Comparison of ENCODE assay signal across 10 cellular contexts in genomic region chr11:94769897-94770296, GRCh38. TPM values are rescaled to one million over a fixed set of nuclear protein-coding genes. Genes with fewer than 3 reads are reported as not detected.
DNase-seq lines count a peak whose midpoint lies in the region; ATAC-seq, FAIRE-seq and TF ChIP-seq lines count a peak whose summit lies in the region.
"Had no signal": no experiment of that assay in that cellular context is flagged by ENCODE, and none has a peak within 500 bp of the region (broad histone marks: within the 10 kb centered on the region; RNA-seq: fewer than 3 reads in every experiment).

No MANE protein-coding gene starts in this region.

- POLR2A ChIA-PET in PC-3 (lab: Charles Lee; ENCODE audit: unreplicated experiment): interaction anchor here (0.5 kb wide), 1 partner anchor 29 kb away, joined by 3 read pairs; no protein-coding TSS in a partner anchor

- H3K4me3 ChIP-seq in GM23248 (peak overlapping the region; percentile 77), PC-3 (ENCODE audit: low read length) (peak overlapping the region; percentile 94), foreskin fibroblast (ENCODE audit: low read depth in 1 of 2, low read length in 2 of 2) (peak overlapping the region; percentile 83 to 89)

- H3K36me3 ChIP-seq in GM23248 (ENCODE audit: low read depth): no peaks in the 10 kb centered on the region
- no peaks in the 10 kb centered on the region for H3K36me3 ChIP-seq in PC-3 (ENCODE audit: low read depth, low read length)

- no peaks in the 10 kb centered on the region for H3K9me2 ChIP-seq in GM23248 (ENCODE audit: insufficient read depth)
- H3K9me2 ChIP-seq in PC-3 (replicated peaks; ENCODE audit: low read length): no peaks in the 10 kb centered on the region

- intact Hi-C loops in PC-3 (cut with micrococcal nuclease): loop anchor here (2.0 to 10.0 kb wide), 5 partner anchors 29 to 297 kb away; partner anchors contain the start of genes CWC15, KDM4D and SRSF8

- DNase-seq in GM23248: peak; percentile 51
- peak; percentile 42 for DNase-seq in PC-3
- peak in 1 of 2 donors; percentile 52 for DNase-seq in foreskin fibroblast
- peak; percentile 51 for DNase-seq in renal cortical epithelial cell (ENCODE audit: low read depth)
- no peak for DNase-seq in GM19239 (ENCODE audit: insufficient read length, low spot score)
- DNase-seq in NCI-H510A treated with DMSO at 0.1 percent for 48 hours (lab: John Stamatoyannopoulos, UW): no peak
- DNase-seq in SHP77 treated with DMSO at 0.1 percent for 48 hours (lab: John Stamatoyannopoulos, UW): no peak
- DNase-seq in cerebellar cortex (ENCODE audit: low spot score): no peak
- DNase-seq: activated effector memory CD4-positive, alpha-beta T cell treated with Interleukin-2 at 50 U/mL for 16 hours; NCI-H2107 had no signal

- no peak for FAIRE-seq in GM19239 (lab: Jason Lieb, UNC)

- ATAC-seq in PC-3: no peak

- in situ Hi-C loops in GM23248 (cut with MboI): no loop called here

- 1 to 2% methylated on average over 7 of the region's 7 CpGs for WGBS in GM23248 (ENCODE audit: low coverage in 1 of 2, low lambda C conversion rate in 2 of 2, missing lambda C conversion rate in 2 of 2), 2 experiments

- CTCF ChIA-PET in PC-3 (lab: Charles Lee): no interaction called here

- TF ChIP-seq CTCF in PC-3 (conservative IDR thresholded peaks at IDR 0.05; ENCODE audit: low read depth, low read length) (no peak), foreskin fibroblast (IDR thresholded peaks at IDR 0.05; ENCODE audit: low read depth, low read length) (no peak)

- no peaks in the 10 kb centered on the region for H3K9me3 ChIP-seq in GM23248 (ENCODE audit: low read depth)
- no peaks in the 10 kb centered on the region for H3K9me3 ChIP-seq in PC-3 (ENCODE audit: low read length)

- H3K4me1 ChIP-seq in GM23248 (ENCODE audit: insufficient read depth): peaks cover 37% of the 10 kb centered on the region
- peaks cover 60% of the 10 kb centered on the region for H3K4me1 ChIP-seq in PC-3 (ENCODE audit: insufficient read depth, low read length)

- H3K27ac ChIP-seq in GM23248 (peak overlapping the region; percentile 77), PC-3 (ENCODE audit: low read length) (peak overlapping the region; percentile 61)

- H4K20me1 ChIP-seq in GM23248 (ENCODE audit: insufficient read depth) (no peaks in the 10 kb centered on the region), PC-3 (ENCODE audit: low read length) (peaks cover 53% of the 10 kb centered on the region)

- no TSS peak for BruUV-seq in PC-3 (replicated peaks; lab: Mats Ljungman, UMichigan)

- H3K27me3 ChIP-seq in GM23248 (replicated peaks; ENCODE audit: insufficient read depth) (no peaks in the 10 kb centered on the region), PC-3 (ENCODE audit: low read length) (no peaks in the 10 kb centered on the region)

- H3K4me2 ChIP-seq in GM23248 (ENCODE audit: unreplicated experiment) (peak overlapping the region; percentile 78), PC-3 (ENCODE audit: low read length) (peak overlapping the region; percentile 95)

- H3F3A ChIP-seq in GM23248 (ENCODE audit: insufficient read depth) (peaks cover 14% of the 10 kb centered on the region), PC-3 (ENCODE audit: low read length, unreplicated experiment) (no peaks in the 10 kb centered on the region)

- H2AFZ ChIP-seq in GM23248 (peak overlapping the region; percentile 96), PC-3 (ENCODE audit: low read length) (peak overlapping the region; percentile 64)

- H3K79me2 ChIP-seq in GM23248 (ENCODE audit: insufficient read depth) (peaks cover 62% of the 10 kb centered on the region), PC-3 (ENCODE audit: low read length) (peaks cover 66% of the 10 kb centered on the region)

- H3K9ac ChIP-seq in GM23248 (peak overlapping the region; percentile 94), PC-3 (ENCODE audit: low read length) (peak overlapping the region; percentile 93)

RNA-seq across cellular contexts. Expression of gene AMOTL1, which starts 1.7 kb away (rescaled TPM):
- 50.8 and 55.9 TPM in 2 replicates for total RNA-seq in GM23248 (2014; rRNA removed; shearing (Covaris generic))
- polyA plus RNA-seq in GM23248 (2016; fragmentation: Nextera tagmentation; extraction: Ambion mirVana): 21.8 and 22.3 TPM in 2 replicates
- total RNA-seq in PC-3 (2014; rRNA removed): 32.6 and 37.9 TPM in 2 replicates
- total RNA-seq in renal cortical epithelial cell: 32.6 and 51.2 TPM in 2 replicates

Comparison
In these comparisons a context has a peak if more than half of its experiments do, and no peak if none do; other contexts are left out.
1. DNase-seq: peak in GM23248 (single experiment), PC-3 (single experiment) and renal cortical epithelial cell (single experiment); none in GM19239 (single experiment), NCI-H510A treated with DMSO at 0.1 percent for 48 hours (single experiment), SHP77 treated with DMSO at 0.1 percent for 48 hours (single experiment) and cerebellar cortex (single experiment).
2. Peak in every context shown above with its lines, with median percentiles within 50 percentile points of each other: H3K4me3 ChIP-seq.